ENCODE assay signal across 1 cellular context in genomic region chr11:103889679-103890078, GRCh38.
A peak's percentile ranks its signal among the peaks of the same experiment; 100 is the strongest.
TF ChIP-seq lines count a peak whose summit lies in the region.

No MANE protein-coding gene starts in this region.

TF ChIP-seq in GM12878, 131 proteins besides CTCF, POLR2A, EP300 and RAD21:
- TF ChIP-seq REST (IDR thresholded peaks at IDR 0.05; ENCODE audit: low read depth, low read length) (peak; percentile 48; the same call in 1 of the 2 replicates), GATAD2B (conservative IDR thresholded peaks at IDR 0.05; ENCODE audit: low read depth) (no peak)
TF ChIP-seq in GM12878: peak in this region for 1.
